8 cellular contexts compared by ENCODE assay signal in genomic region chr16:1960665-1961630, GRCh38. TPM values are rescaled to one million over a fixed set of nuclear protein-coding genes. Genes with fewer than 3 reads are reported as not detected.
DNase-seq lines count a peak whose midpoint lies in the region; TF ChIP-seq lines count a peak whose summit lies in the region.

No MANE protein-coding gene starts in this region.

- BruUV-seq in Caco-2 (replicated peaks; lab: Mats Ljungman, UMichigan) (TSS peak; percentile 23), mammary epithelial cell (replicated peaks; lab: Mats Ljungman, UMichigan) (TSS peak; percentile 1)

- no peak overlapping the region for H3K9ac ChIP-seq in mammary epithelial cell (ENCODE audit: insufficient read depth, low read length)

- peaks cover 17% of the 10 kb centered on the region for H3K4me1 ChIP-seq in Caco-2
- peaks cover 5% of the 10 kb centered on the region for H3K4me1 ChIP-seq in SJCRH30
- peaks cover 19% of the 10 kb centered on the region for H3K4me1 ChIP-seq in mammary epithelial cell (ENCODE audit: insufficient read depth, low read length)

- H3K27ac Mint-ChIP-seq in Caco-2 (ENCODE audit: unreplicated experiment), result peak overlapping the region; percentile 87
- H3K27ac Mint-ChIP-seq in nephron progenitor cell, result peak overlapping the region; percentile 66

- H3K9me3 ChIP-seq in Caco-2 (no peaks in the 10 kb centered on the region), SJCRH30 (replicated peaks) (no peaks in the 10 kb centered on the region), mammary epithelial cell (replicated peaks; ENCODE audit: insufficient read depth, low read length) (no peaks in the 10 kb centered on the region)

- TF ChIP-seq CTCF in Caco-2 (IDR thresholded peaks at IDR 0.05; ENCODE audit: insufficient read depth in 1 of 2, low read depth in 1 of 2, low read length in 1 of 2, severe bottlenecking in 1 of 2, unreplicated experiment in 1 of 2) (no peak), mammary epithelial cell (conservative IDR thresholded peaks at IDR 0.05 in 1 of 2, IDR thresholded peaks at IDR 0.05 in 1 of 2; ENCODE audit: extremely low read depth in 1 of 2, insufficient read depth in 1 of 2, low read depth in 1 of 2, low read length in 2 of 2) (no peak), nephron progenitor cell (IDR thresholded peaks at IDR 0.05) (no peak)

- no peak overlapping the region for H2AFZ ChIP-seq in mammary epithelial cell (ENCODE audit: low read depth, low read length)

- H3K36me3 Mint-ChIP-seq in Caco-2 (ENCODE audit: insufficient read depth, unreplicated experiment) (peaks cover 69% of the 10 kb centered on the region), nephron progenitor cell (ENCODE audit: low read depth) (peaks cover 25% of the 10 kb centered on the region)

- no peaks in the 10 kb centered on the region for H3K27me3 ChIP-seq in Caco-2 (replicated peaks; ENCODE audit: control insufficient read depth, insufficient read depth, low read length)
- no peaks in the 10 kb centered on the region for H3K27me3 ChIP-seq in SJCRH30
- no peaks in the 10 kb centered on the region for H3K27me3 ChIP-seq in mammary epithelial cell (ENCODE audit: insufficient read depth, low read length)

- CTCF ChIA-PET in Caco-2 (lab: Charles Lee) (no interaction called here), mammary epithelial cell (lab: Charles Lee; ENCODE audit: low non-redundant PET) (interaction anchor here (0.6 to 0.7 kb wide), 2 partner anchors 11 to 71 kb away, joined by 4 read pairs; no protein-coding TSS in a partner anchor)

- H3K27ac ChIP-seq in SJCRH30 (no peak overlapping the region), mammary epithelial cell (ENCODE audit: insufficient read depth, low read depth, low read length) (no peak overlapping the region)

- H3K79me2 ChIP-seq in mammary epithelial cell (ENCODE audit: insufficient read depth, low read length), result peaks cover 55% of the 10 kb centered on the region

- H3K4me3 ChIP-seq in Caco-2 (ENCODE audit: low read depth, low read length), result peak overlapping the region; percentile 76
- H3K4me3 ChIP-seq in SJCRH30, result no peak overlapping the region
- H3K4me3 ChIP-seq in mammary epithelial cell (replicated peaks in 1 of 3; ENCODE audit: insufficient read depth in 1 of 3, low read depth in 2 of 3, low read length in 3 of 3), result peak overlapping the region in 1 of 3 experiments; percentile 91

- dilution Hi-C loops in mammary epithelial cell (cut with HindIII; ENCODE audit: low sequenced_read_pairs), result loop anchor here (10.0 kb wide), 1 partner anchor 204 kb away; no protein-coding TSS in a partner anchor

- peak overlapping the region; percentile 89 for H3K4me3 Mint-ChIP-seq in Caco-2 (ENCODE audit: unreplicated experiment)
- H3K4me3 Mint-ChIP-seq in nephron progenitor cell, result peak overlapping the region; percentile 93

- DNase-seq in Caco-2, result peak; percentile 43 to 70
- peak; percentile 77 for DNase-seq in HT-29 (ENCODE audit: low spot score)
- DNase-seq in SJCRH30, result peak; percentile 49 to 70
- peak; percentile 64 for DNase-seq in mammary epithelial cell
- no peak for DNase-seq in nephron progenitor cell
- DNase-seq in KG1 (lab: John Stamatoyannopoulos, UW), result no peak
- no peak for DNase-seq in T1000 (lab: John Stamatoyannopoulos, UW)
- DNase-seq in mucosa of gallbladder (ENCODE audit: low spot score), result no peak

- intact Hi-C loops in Caco-2 (cut with micrococcal nuclease; ENCODE audit: unreplicated experiment) (no loop called here), mammary epithelial cell (cut with micrococcal nuclease) (no loop called here)

- H3K4me2 ChIP-seq in mammary epithelial cell (ENCODE audit: insufficient read depth, low read depth, low read length), result peak overlapping the region; percentile 87

- no peaks in the 10 kb centered on the region for H3K27me3 Mint-ChIP-seq in Caco-2 (ENCODE audit: insufficient read depth, unreplicated experiment)
- peaks cover 4% of the 10 kb centered on the region for H3K27me3 Mint-ChIP-seq in nephron progenitor cell (ENCODE audit: low read depth, poor library complexity)

- 40% methylated on average over 19 of the region's 20 CpGs for WGBS in mammary epithelial cell (ENCODE audit: low coverage, missing lambda C conversion rate)

- peaks cover 3% of the 10 kb centered on the region for H4K20me1 ChIP-seq in mammary epithelial cell (ENCODE audit: insufficient read depth, low read length)

- in situ Hi-C loops in mammary epithelial cell (cut with MboI; ENCODE audit: low sequenced_read_pairs in 2 of 2), result no loop called here

- H3K9me3 Mint-ChIP-seq in Caco-2 (ENCODE audit: unreplicated experiment), result no peaks in the 10 kb centered on the region
- peaks cover 4% of the 10 kb centered on the region for H3K9me3 Mint-ChIP-seq in nephron progenitor cell

- H3K36me3 ChIP-seq in Caco-2 (ENCODE audit: control insufficient read depth, insufficient read depth, low read length) (peaks cover 8% of the 10 kb centered on the region), SJCRH30 (peaks cover 30% of the 10 kb centered on the region), mammary epithelial cell (ENCODE audit: insufficient read depth, low read length) (peaks cover 4% of the 10 kb centered on the region)

- POLR2A ChIA-PET in Caco-2 (lab: Charles Lee), result interaction anchor here (0.6 to 1.3 kb wide), 5 partner anchors 11 to 195 kb away, joined by 3 to 7 read pairs (median 3); partner anchors contain the start of genes MSRB1, NUBP2, SPSB3 and TRAF7

- peaks cover 22% of the 10 kb centered on the region for H3K4me1 Mint-ChIP-seq in Caco-2 (ENCODE audit: low read depth, unreplicated experiment)
- H3K4me1 Mint-ChIP-seq in nephron progenitor cell, result peaks cover 49% of the 10 kb centered on the region

RNA-seq across cellular contexts. Expression of gene NDUFB10, which starts 1.6 kb away (rescaled TPM):
- total RNA-seq in Caco-2 (2022), result 128 and 132 TPM in 2 replicates
- total RNA-seq in HT-29 (2014; rRNA removed; shearing (Covaris generic)), result 415 and 426 TPM in 2 replicates
- total RNA-seq in SJCRH30 (2014; rRNA removed; shearing (Covaris generic)), result 157 and 169 TPM in 2 replicates
- total RNA-seq in mammary epithelial cell, result 100 to 1,000 TPM in 1 of 2 donors, 10 to 100 TPM in 1; 62.5 to 146 TPM
- polyA plus RNA-seq in mammary epithelial cell, result 192 TPM
- 149 TPM for polyA minus RNA-seq in mammary epithelial cell
- 145 TPM for total RNA-seq in mucosa of gallbladder

RNA-seq across cellular contexts. Expression of gene RPS2, which starts 3.7 kb away (rescaled TPM):
- total RNA-seq in Caco-2 (2022), result 2,961 and 3,006 TPM in 2 replicates
- 4,154 and 4,232 TPM in 2 replicates for total RNA-seq in HT-29 (2014; rRNA removed; shearing (Covaris generic))
- 4,297 and 4,417 TPM in 2 replicates for total RNA-seq in SJCRH30 (2014; rRNA removed; shearing (Covaris generic))
- 1,000 to 10,000 TPM; 1,442 to 3,060 TPM for total RNA-seq in mammary epithelial cell
- 3,984 TPM for polyA plus RNA-seq in mammary epithelial cell
- polyA minus RNA-seq in mammary epithelial cell, result 3,102 TPM
- 1,121 TPM for total RNA-seq in mucosa of gallbladder

RNA-seq across cellular contexts. Expression of gene RNF151, which starts 5.7 kb away (rescaled TPM):
- total RNA-seq in Caco-2 (2022), result not detected in 2 replicates
- not detected in 2 replicates for total RNA-seq in HT-29 (2014; rRNA removed; shearing (Covaris generic))
- not detected in 2 replicates for total RNA-seq in SJCRH30 (2014; rRNA removed; shearing (Covaris generic))
- total RNA-seq in mammary epithelial cell, result not detected
- 0.08 TPM for polyA plus RNA-seq in mammary epithelial cell
- polyA minus RNA-seq in mammary epithelial cell, result not detected
- not detected for total RNA-seq in mucosa of gallbladder

RNA-seq across cellular contexts. Expression of gene RPL3L, which starts 6.5 kb away (rescaled TPM):
- total RNA-seq in Caco-2 (2022), result not detected in 2 replicates
- total RNA-seq in HT-29 (2014; rRNA removed; shearing (Covaris generic)), result not detected in 2 replicates
- 0.32 and 0.56 TPM in 2 replicates for total RNA-seq in SJCRH30 (2014; rRNA removed; shearing (Covaris generic))
- total RNA-seq in mammary epithelial cell, result under 1 TPM; 0.33 to 0.80 TPM
- 0.09 TPM for polyA plus RNA-seq in mammary epithelial cell
- not detected for polyA minus RNA-seq in mammary epithelial cell
- total RNA-seq in mucosa of gallbladder, result not detected

RNA-seq across cellular contexts. Expression of gene TBL3, which starts 10.9 kb away (rescaled TPM):
- total RNA-seq in Caco-2 (2022), result 34.7 and 36.6 TPM in 2 replicates
- 134 and 140 TPM in 2 replicates for total RNA-seq in HT-29 (2014; rRNA removed; shearing (Covaris generic))
- total RNA-seq in SJCRH30 (2014; rRNA removed; shearing (Covaris generic)), result 30.6 and 31.8 TPM in 2 replicates
- 10 to 100 TPM; 33.2 to 46.5 TPM for total RNA-seq in mammary epithelial cell
- polyA plus RNA-seq in mammary epithelial cell, result 65.9 TPM
- polyA minus RNA-seq in mammary epithelial cell, result 30.4 TPM
- total RNA-seq in mucosa of gallbladder, result 32.5 TPM

Comparison
In these comparisons a context has a peak if more than half of its experiments do, and no peak if none do; other contexts are left out.
1. DNase-seq: peak in Caco-2 (2 of 2), HT-29 (single experiment), SJCRH30 (2 of 2) and mammary epithelial cell (single experiment); none in nephron progenitor cell (single experiment), KG1 (single experiment), T1000 (single experiment) and mucosa of gallbladder (single experiment).